In genomic region chr10:87558333-87558732, GRCh38 we compare ENCODE assay signal across 33 cellular contexts.
"Had no signal": no experiment of that assay in that cellular context is flagged by ENCODE, and none has a peak within 500 bp of the region (broad histone marks: within the 10 kb centered on the region; RNA-seq: fewer than 3 reads in every experiment).

No MANE protein-coding gene starts in this region.

- H3K27ac Mint-ChIP-seq: activated CD4-positive, alpha-beta T cell treated with anti-CD3 and anti-CD28 coated beads, Interleukin-2, amount 10 ng/mL, durations not matched to agents 24 days and 14 days; activated CD8-positive, alpha-beta T cell treated with anti-CD3 and anti-CD28 coated beads for 36 hours; activated naive CD8-positive, alpha-beta T cell treated with anti-CD3 and anti-CD28 coated beads for 36 hours had no signal

- DNase-seq: activated CD4-positive, alpha-beta T cell treated with anti-CD3 and anti-CD28 coated beads, Interleukin-2, amount 10 ng/mL, durations not matched to agents 24 days and 14 days; activated CD4-positive, alpha-beta T cell treated with anti-CD3 and anti-CD28 coated beads, Interleukin-2, amount 50 U/mL, for 4 hours; activated CD8-positive, alpha-beta T cell treated with anti-CD3 and anti-CD28 coated beads for 36 hours; activated effector memory CD4-positive, alpha-beta T cell treated with Interleukin-2 at 50 U/mL for 16 hours; activated naive CD4-positive, alpha-beta T cell; activated naive CD4-positive, alpha-beta T cell treated with anti-CD3 and anti-CD28 coated beads, Interleukin-2, amount 50 U/mL, for 16 hours; activated naive CD8-positive, alpha-beta T cell treated with anti-CD3 and anti-CD28 coated beads for 36 hours; activated T-cell treated with anti-CD3 and anti-CD28 coated beads, Interleukin-2, amount 50 U/mL, for 4 hours; amniotic stem cell; aorta; brain microvascular endothelial cell; central memory CD4-positive, alpha-beta T cell; Kasumi-1; KBM-7; MG63; MV-4-11; NCI-H1092 treated with DMSO at 0.1 percent for 48 hours; NCI-H1417; NCI-H146; NCI-H187; NCI-H2081; NCI-H2171 treated with DMSO at 0.1 percent for 48 hours; NCI-H2227 treated with DMSO at 0.1 percent for 48 hours; NCI-H446; NCI-H510A treated with DMSO at 0.1 percent for 48 hours; NK-92 treated with Interleukin-12 subunit alpha and Interleukin-12 subunit beta, amount 100 ng/mL, for 24 hours; PC-3; Peyer's patch; RPMI8226; SHP77 treated with DMSO at 0.1 percent for 48 hours; T1000; WERI-Rb-1 had no signal

- H3K4me3 Mint-ChIP-seq: activated CD4-positive, alpha-beta T cell treated with anti-CD3 and anti-CD28 coated beads, Interleukin-2, amount 10 ng/mL, durations not matched to agents 24 days and 14 days; activated CD8-positive, alpha-beta T cell treated with anti-CD3 and anti-CD28 coated beads for 36 hours; activated naive CD8-positive, alpha-beta T cell treated with anti-CD3 and anti-CD28 coated beads for 36 hours; activated T-cell treated with anti-CD3 and anti-CD28 coated beads, Interleukin-2, amount 50 U/mL, for 4 hours had no signal

- ATAC-seq: activated CD8-positive, alpha-beta T cell treated with anti-CD3 and anti-CD28 coated beads for 36 hours; activated T-cell treated with anti-CD3 and anti-CD28 coated beads, Interleukin-2, amount 50 U/mL, for 4 hours; PC-3; SK-N-SH treated with all-trans-retinoic acid at 6 μM for 48 hours had no signal

- H3K4me1 Mint-ChIP-seq: activated CD4-positive, alpha-beta T cell treated with anti-CD3 and anti-CD28 coated beads, Interleukin-2, amount 10 ng/mL, durations not matched to agents 24 days and 14 days had no signal
